Comparison of ENCODE assay signal across 20 cellular contexts in the genomic region with DNA sequence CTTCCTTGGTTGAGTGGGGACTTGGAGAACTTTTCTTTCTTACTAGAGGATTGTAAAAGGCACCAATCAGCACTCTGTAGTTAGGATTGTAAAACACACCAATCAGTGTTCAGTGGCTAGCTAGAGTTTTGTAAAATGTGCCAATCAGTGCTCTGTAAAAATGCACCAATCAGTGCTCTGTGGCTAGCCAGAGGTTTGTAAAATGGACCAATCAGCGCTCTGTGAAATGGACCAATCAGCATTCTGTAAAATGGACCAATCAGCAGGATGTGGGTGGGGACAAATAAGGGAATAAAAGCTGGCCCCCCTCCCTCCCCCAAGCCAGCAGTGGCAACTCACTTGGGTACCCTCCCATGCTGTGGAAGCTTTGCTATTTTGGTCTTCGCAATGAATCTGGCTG.
"Had no signal": no experiment of that assay in that cellular context is flagged by ENCODE, and none has a peak within 500 bp of the region (broad histone marks: within the 10 kb centered on the region; RNA-seq: fewer than 3 reads in every experiment).

No MANE protein-coding gene starts in this region.

- ATAC-seq: heart right ventricle; left cardiac atrium; natural killer cell; stimulated activated naive CD8-positive, alpha-beta T cell treated with anti-CD3 and anti-CD28 coated beads, Interleukin-15, Interleukin-2, amounts not matched to agents 100 U/mL and 50 U/mL, for 24 hours; upper lobe of right lung had no signal

- H3K27ac ChIP-seq: cardiac muscle cell, heart right ventricle, spleen, thyroid gland, upper lobe of right lung had no signal

- H3K9me3 ChIP-seq: heart right ventricle, thyroid gland, upper lobe of right lung had no signal

- H3K36me3 ChIP-seq: cardiac muscle cell, heart right ventricle, spleen, thyroid gland, upper lobe of right lung had no signal

- H3K27me3 ChIP-seq: cardiac muscle cell, heart right ventricle, spleen, thyroid gland, upper lobe of right lung had no signal

- H3K4me3 ChIP-seq: cardiac muscle cell, heart right ventricle, spleen, thyroid gland, upper lobe of right lung had no signal

- DNase-seq: activated B cell treated with CpG ODN at 0.5 μM for 24 hours; activated CD4-positive, alpha-beta T cell treated with anti-CD3 and anti-CD28 coated beads, Interleukin-2, amount 10 ng/mL, durations not matched to agents 24 days and 14 days; activated naive CD4-positive, alpha-beta T cell treated with anti-CD3 and anti-CD28 coated beads, Interleukin-2, amount 10 ng/mL, durations not matched to agents 7 days and 5 days; activated T-cell treated with anti-CD3 and anti-CD28 coated beads, Interleukin-2, amount 50 U/mL, for 48 hours; amygdala; cortex of kidney; endodermal cell; heart right ventricle; islet precursor cell; left cardiac atrium; midbrain; natural killer cell; retina; spleen; stimulated activated CD4-positive, alpha-beta T cell treated with anti-CD3 and anti-CD28 coated beads, Interleukin-4, amount 100 ng/mL, for 4 hours; stimulated activated naive CD8-positive, alpha-beta T cell treated with anti-CD3 and anti-CD28 coated beads, Interleukin-15, Interleukin-2, amounts not matched to agents 100 U/mL and 50 U/mL, for 24 hours; T-helper 9 cell; thyroid gland; upper lobe of right lung had no signal

- H3K4me1 ChIP-seq: upper lobe of right lung had no signal
